In genomic region chr2:16259010-16259409, GRCh38 we compare ENCODE assay signal across 26 cellular contexts.
"Had no signal": no experiment of that assay in that cellular context is flagged by ENCODE, and none has a peak within 500 bp of the region (broad histone marks: within the 10 kb centered on the region; RNA-seq: fewer than 3 reads in every experiment).

No MANE protein-coding gene starts in this region.

- H3K36me3 ChIP-seq: left ventricle myocardium inferior, ovary, right atrium auricular region, stomach, thyroid gland, transverse colon, upper lobe of left lung, vagina had no signal

- DNase-seq: hypothalamus; immature natural killer cell; kidney; left colon; left ventricle myocardium inferior; midbrain; mucosa of descending colon; naive thymus-derived CD4-positive, alpha-beta T cell; ovary; stimulated activated CD4-positive, alpha-beta T cell treated with anti-CD3 and anti-CD28 coated beads, Interleukin-12 subunit alpha, Interleukin-12 subunit beta, amount 100 ng/mL, for 4 hours; stimulated activated CD4-positive, alpha-beta T cell treated with anti-CD3 and anti-CD28 coated beads, Interleukin-15, amount 100 ng/mL, for 24 hours; stimulated activated CD4-positive, alpha-beta T cell treated with anti-CD3 and anti-CD28 coated beads, Interleukin-2, amount 100 ng/mL, for 24 hours; stimulated activated CD4-positive, alpha-beta T cell treated with anti-CD3 and anti-CD28 coated beads, Interleukin-4, amount 100 ng/mL, for 1 hour; stimulated activated naive B cell treated with anti-CD40 and anti-IgM and Interleukin-4, amounts not matched to agents 10 μg/mL and 1 μg/mL and 100 μg/mL, for 72 hours; stimulated activated naive CD8-positive, alpha-beta T cell treated with anti-CD3 and anti-CD28 coated beads, Interleukin-15, Interleukin-2, amounts not matched to agents 100 U/mL and 50 U/mL, for 24 hours; stomach; testis; transverse colon; upper lobe of left lung had no signal

- H3K9me3 ChIP-seq: left ventricle myocardium inferior, mucosa of descending colon, ovary, right atrium auricular region, testis, thyroid gland, transverse colon, upper lobe of left lung, vagina had no signal

- H3K27ac ChIP-seq: left ventricle myocardium inferior, ovary, right atrium auricular region, skin epidermis, stomach, testis, transverse colon, upper lobe of left lung, vagina had no signal

- H3K4me1 ChIP-seq: left ventricle myocardium inferior, right atrium auricular region, stomach, testis, transverse colon, upper lobe of left lung, vagina had no signal

- H3K4me3 ChIP-seq: left ventricle myocardium inferior, lung, mucosa of descending colon, ovary, right atrium auricular region, skin epidermis, stomach, testis, thyroid gland, transverse colon, upper lobe of left lung, vagina had no signal

- ATAC-seq: left colon; mucosa of descending colon; naive thymus-derived CD4-positive, alpha-beta T cell; natural killer cell treated with Interleukin-12 subunit alpha and Interleukin-12 subunit beta and Interleukin-15 and Interleukin-18, amount 100 ng/mL, for 72 hours; sciatic nerve; stimulated activated naive B cell treated with anti-CD40 and anti-IgM and Interleukin-4, amounts not matched to agents 10 μg/mL and 1 μg/mL and 100 μg/mL, for 72 hours; stimulated activated naive CD8-positive, alpha-beta T cell treated with anti-CD3 and anti-CD28 coated beads, Interleukin-15, Interleukin-2, amounts not matched to agents 100 U/mL and 50 U/mL, for 24 hours had no signal

- H3K27me3 ChIP-seq: ovary, right atrium auricular region, stomach, testis, thyroid gland, transverse colon, upper lobe of left lung, vagina had no signal
